ENCODE assay signal across 8 cellular contexts in the genomic region with DNA sequence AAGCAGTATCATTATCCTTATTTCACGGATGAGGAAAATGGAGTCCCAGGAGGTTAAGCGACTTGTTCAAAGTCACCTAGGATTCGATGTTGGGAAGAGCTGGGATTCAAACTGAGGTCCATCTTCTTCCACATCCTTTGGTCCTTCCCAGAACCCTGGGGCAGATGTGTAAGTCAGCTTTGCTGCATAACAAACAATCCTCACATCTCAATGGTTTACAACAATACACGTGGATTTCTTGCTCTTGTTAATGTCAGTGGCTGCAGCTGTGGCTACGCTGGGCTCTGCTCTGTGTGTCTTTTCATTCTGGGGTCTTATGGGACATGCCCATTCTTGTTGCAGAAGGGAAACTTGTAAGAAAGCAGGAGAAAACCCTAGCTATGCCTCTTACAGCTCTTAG.
"Had no signal": no experiment of that assay in that cellular context is flagged by ENCODE, and none has a peak within 500 bp of the region (broad histone marks: within the 10 kb centered on the region; RNA-seq: fewer than 3 reads in every experiment).

No MANE protein-coding gene starts in this region.

- ATAC-seq: GM12878 had no signal

- DNase-seq: GDM1, GF-D8 had no signal

- H3K4me3 ChIP-seq: GM12878 had no signal

- FAIRE-seq: G401.6, GM12878, GM12891, GM12892, GM18507, GM19239 had no signal
